Comparison of ENCODE assay signal across 8 cellular contexts in the genomic region with DNA sequence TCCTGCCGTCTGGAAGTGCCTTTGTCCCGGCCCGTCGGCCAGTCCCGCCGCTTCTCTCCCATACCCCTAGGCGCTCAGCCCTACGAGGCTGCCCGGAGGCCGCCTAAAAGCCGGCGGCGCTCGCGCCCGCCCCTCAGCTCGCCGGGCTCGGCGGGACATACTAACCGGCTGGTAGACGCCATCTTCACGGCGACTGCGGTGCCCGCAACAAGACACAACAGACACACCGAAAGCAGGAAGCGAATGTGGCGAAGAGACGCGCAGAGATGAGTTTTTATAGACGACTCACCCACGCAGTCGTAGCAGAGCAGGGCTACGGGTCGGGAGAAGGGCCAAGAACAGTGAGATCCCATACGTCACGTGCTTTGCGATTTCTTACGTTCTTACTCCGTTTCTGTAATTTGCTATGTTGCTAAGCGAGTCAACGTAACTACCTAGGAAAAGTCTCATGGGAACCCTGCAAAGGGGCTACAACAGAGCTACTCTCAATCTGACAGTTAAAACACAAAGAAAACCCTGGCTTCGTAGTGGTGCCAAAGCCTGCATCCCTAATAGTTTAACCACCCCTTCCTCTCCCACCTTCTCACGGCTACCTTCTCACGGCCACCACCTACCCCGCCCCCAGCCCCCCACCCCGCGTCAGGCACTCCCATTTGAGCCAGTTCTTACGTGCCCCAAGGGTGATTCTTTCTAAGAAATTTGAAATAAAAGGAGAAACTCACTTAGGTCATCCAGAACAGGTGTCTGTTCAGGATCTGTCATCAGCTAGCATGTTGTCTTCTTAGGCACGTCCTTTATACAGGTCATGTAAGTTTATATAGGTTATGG. TPM values are rescaled to one million over a fixed set of nuclear protein-coding genes. Genes with fewer than 3 reads are reported as not detected.
DNase-seq lines count a peak whose midpoint lies in the region; ATAC-seq and TF ChIP-seq lines count a peak whose summit lies in the region.

A gene with protein sequence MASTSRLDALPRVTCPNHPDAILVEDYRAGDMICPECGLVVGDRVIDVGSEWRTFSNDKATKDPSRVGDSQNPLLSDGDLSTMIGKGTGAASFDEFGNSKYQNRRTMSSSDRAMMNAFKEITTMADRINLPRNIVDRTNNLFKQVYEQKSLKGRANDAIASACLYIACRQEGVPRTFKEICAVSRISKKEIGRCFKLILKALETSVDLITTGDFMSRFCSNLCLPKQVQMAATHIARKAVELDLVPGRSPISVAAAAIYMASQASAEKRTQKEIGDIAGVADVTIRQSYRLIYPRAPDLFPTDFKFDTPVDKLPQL (minus strand): TSS at position 250 of the 828 bp plus-strand sequence. CDS start 68 bp downstream, at position 182.

- H3K27me3 ChIP-seq in BE2C = no peaks in the 10 kb centered on the region

- H3K27me3 Mint-ChIP-seq in activated CD4-positive, alpha-beta T cell treated with anti-CD3 and anti-CD28 coated beads, Interleukin-2, amount 10 ng/mL, durations not matched to agents 24 days and 14 days = peaks cover 6% of the 10 kb centered on the region

- H3K27ac Mint-ChIP-seq in activated CD4-positive, alpha-beta T cell treated with anti-CD3 and anti-CD28 coated beads, Interleukin-2, amount 10 ng/mL, durations not matched to agents 24 days and 14 days = peak within 1 kb of the TSS; percentile 98

- TF ChIP-seq CTCF in BE2C (IDR thresholded peaks at IDR 0.05; ENCODE audit: low read depth, low read length) = no peak
- TF ChIP-seq CTCF in coronary artery (IDR thresholded peaks at IDR 0.05) = no peak

- H3K4me3 ChIP-seq in BE2C (ENCODE audit: low read depth, low read length) (peak within 1 kb of the TSS; percentile 78), coronary artery (peak within 1 kb of the TSS; percentile 98)

- H3K27ac ChIP-seq in coronary artery = peak within 1 kb of the TSS; percentile 97 to 99

- H3K4me1 ChIP-seq in BE2C = no peaks in the 10 kb centered on the region

- peaks cover 37% of the 10 kb centered on the region for H3K4me1 Mint-ChIP-seq in activated CD4-positive, alpha-beta T cell treated with anti-CD3 and anti-CD28 coated beads, Interleukin-2, amount 10 ng/mL, durations not matched to agents 24 days and 14 days

- H3K36me3 ChIP-seq in BE2C = no peaks in the 10 kb centered on the region

- no peaks in the 10 kb centered on the region for H3K9me3 Mint-ChIP-seq in activated CD4-positive, alpha-beta T cell treated with anti-CD3 and anti-CD28 coated beads, Interleukin-2, amount 10 ng/mL, durations not matched to agents 24 days and 14 days

- DNase-seq in BE2C (peak; percentile 76), GM19240 (ENCODE audit: insufficient read length, low spot score) (peak; percentile 50), NCI-H526 treated with DMSO at 0.1 percent for 48 hours (lab: John Stamatoyannopoulos, UW) (peak; percentile 93), coronary artery (ENCODE audit: low spot score) (peak; percentile 95), left colon (peak; percentile 93 to 94)
- DNase-seq in activated CD4-positive, alpha-beta T cell treated with anti-CD3 and anti-CD28 coated beads, Interleukin-2, amount 10 ng/mL, durations not matched to agents 24 days and 14 days = peak; percentile 98
- peak; percentile 94 for DNase-seq in stimulated activated CD4-positive, alpha-beta T cell treated with anti-CD3 and anti-CD28 coated beads, Interleukin-1b, Interleukin-23, amount 100 ng/mL, for 48 hours

- ATAC-seq in HG03460 (IDR thresholded peaks at IDR 0.05; ENCODE audit: unreplicated experiment) (peak; percentile 89), left colon (peak; percentile 94)

- peak within 1 kb of the TSS; percentile 91 for H3K4me3 Mint-ChIP-seq in activated CD4-positive, alpha-beta T cell treated with anti-CD3 and anti-CD28 coated beads, Interleukin-2, amount 10 ng/mL, durations not matched to agents 24 days and 14 days

- intact Hi-C loops in activated CD4-positive, alpha-beta T cell treated with anti-CD3 and anti-CD28 coated beads, Interleukin-2, amount 10 ng/mL, durations not matched to agents 24 days and 14 days (cut with micrococcal nuclease) = loop anchor here (1.0 to 10.0 kb wide), 5 partner anchors 15 to 1103 kb away; a partner anchor contains a TSS
- intact Hi-C loops in left colon (cut with DNase I, micrococcal nuclease) = no loop called here

- H3K36me3 Mint-ChIP-seq in activated CD4-positive, alpha-beta T cell treated with anti-CD3 and anti-CD28 coated beads, Interleukin-2, amount 10 ng/mL, durations not matched to agents 24 days and 14 days (ENCODE audit: low read depth) = peaks cover 21% of the 10 kb centered on the region

- H3K9me3 ChIP-seq in BE2C = no peaks in the 10 kb centered on the region

RNA-seq across cellular contexts. Expression of the gene that starts here (rescaled TPM):
- 29.4 TPM for polyA plus RNA-seq in BE2C (2012; ENCODE audit: insufficient read depth, insufficient read length, low read depth)
- total RNA-seq in activated CD4-positive, alpha-beta T cell treated with anti-CD3 and anti-CD28 coated beads, Interleukin-2, amount 10 ng/mL, durations not matched to agents 24 days and 14 days = 41.2 and 42.2 TPM in 2 replicates
- 10 to 100 TPM; 23.6 to 27.5 TPM for total RNA-seq in left colon

Comparison
In these comparisons a context has a peak if more than half of its experiments do, and no peak if none do; other contexts are left out.
1. Peak in every context shown above with its lines: DNase-seq, ATAC-seq, H3K4me3 ChIP-seq and H3K27ac ChIP-seq.